ENCODE assay signal across 28 cellular contexts in the genomic region with DNA sequence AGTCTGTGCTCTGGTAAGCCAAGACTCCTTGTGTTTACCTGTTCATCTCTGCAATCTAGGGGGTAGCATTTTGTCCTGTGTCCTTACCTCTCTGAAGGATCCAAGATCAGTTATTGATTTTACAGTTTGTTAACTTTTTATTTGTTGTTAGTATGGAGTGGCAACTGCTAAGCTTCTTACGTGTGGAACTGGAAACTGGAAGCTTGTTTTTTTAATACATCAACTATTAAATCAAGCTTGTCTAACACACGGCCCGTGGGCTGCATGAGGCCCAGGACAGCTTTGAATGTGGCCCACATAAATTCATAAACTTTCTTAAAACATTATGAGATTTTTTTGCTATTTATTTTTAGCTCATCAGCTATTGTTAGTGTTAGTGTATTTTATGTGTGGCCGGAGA. TPM values are rescaled to one million over a fixed set of nuclear protein-coding genes. Genes with fewer than 3 reads are reported as not detected.
"Had no signal": no experiment of that assay in that cellular context is flagged by ENCODE, and none has a peak within 500 bp of the region (broad histone marks: within the 10 kb centered on the region; RNA-seq: fewer than 3 reads in every experiment).

No MANE protein-coding gene starts in this region.

- DNase-seq: activated CD4-positive, alpha-beta T cell treated with anti-CD3 and anti-CD28 coated beads for 4 hours; activated CD4-positive, alpha-beta T cell treated with anti-CD3 and anti-CD28 coated beads, Interleukin-2, amount 50 U/mL, for 4 hours; activated CD8-positive, alpha-beta memory T cell treated with anti-CD3 and anti-CD28 coated beads for 24 hours; activated effector memory CD4-positive, alpha-beta T cell treated with Interleukin-2 at 50 U/mL for 16 hours; activated naive CD4-positive, alpha-beta T cell treated with Interleukin-2 at 50 U/mL for 16 hours; adrenal gland; aorta; body of pancreas; cerebellar nuclear complex; colonic mucosa; effector CD8-positive, alpha-beta T cell; erythroblast; islet precursor cell; left lung; mucosa of descending colon; pancreas; psoas muscle; SK-N-SH; stimulated activated CD4-positive, alpha-beta T cell treated with anti-CD3 and anti-CD28 coated beads, Interleukin-15, amount 100 ng/mL, for 24 hours; stimulated activated naive CD4-positive, alpha-beta T cell had no signal

- H3K27ac Mint-ChIP-seq: activated naive CD8-positive, alpha-beta T cell; natural killer cell treated with Interleukin-12 subunit alpha and Interleukin-12 subunit beta and Interleukin-15 and Interleukin-18, amount 100 ng/mL, for 72 hours had no signal

- H3K27me3 ChIP-seq: adrenal gland, body of pancreas, colonic mucosa, gastroesophageal sphincter, hepatocyte, left lung, pancreas, right atrium auricular region, tibial nerve had no signal

- H3K27me3 Mint-ChIP-seq: activated naive CD8-positive, alpha-beta T cell; natural killer cell treated with Interleukin-12 subunit alpha and Interleukin-12 subunit beta and Interleukin-15 and Interleukin-18, amount 100 ng/mL, for 72 hours had no signal

- ATAC-seq: body of pancreas; gastroesophageal sphincter; left lung; mucosa of descending colon; natural killer cell treated with Interleukin-12 subunit alpha and Interleukin-12 subunit beta and Interleukin-15 and Interleukin-18, amount 100 ng/mL, for 72 hours had no signal

- H3K9me3 ChIP-seq: adrenal gland, body of pancreas, colonic mucosa, gastroesophageal sphincter, left lung, mucosa of descending colon, pancreas, psoas muscle, right atrium auricular region, SK-N-SH had no signal

- H3K9ac ChIP-seq: SK-N-SH had no signal

- H3K36me3 ChIP-seq: colonic mucosa, pancreas had no signal

- H3K4me1 ChIP-seq: colonic mucosa, tibial nerve had no signal

- H3K4me3 ChIP-seq: adrenal gland, body of pancreas, colonic mucosa, gastroesophageal sphincter, hepatocyte, left lung, mucosa of descending colon, pancreas, psoas muscle, right atrium auricular region, tibial nerve had no signal

- H3K9me3 Mint-ChIP-seq: natural killer cell treated with Interleukin-12 subunit alpha and Interleukin-12 subunit beta and Interleukin-15 and Interleukin-18, amount 100 ng/mL, for 72 hours had no signal

- H3K4me2 ChIP-seq: hepatocyte, SK-N-SH had no signal

- H3K27ac ChIP-seq: adrenal gland, colonic mucosa, gastroesophageal sphincter, hepatocyte, left lung, pancreas, psoas muscle, right atrium auricular region, tibial nerve had no signal

- FAIRE-seq: pancreas had no signal

- H3K4me3 Mint-ChIP-seq: activated naive CD8-positive, alpha-beta T cell; natural killer cell treated with Interleukin-12 subunit alpha and Interleukin-12 subunit beta and Interleukin-15 and Interleukin-18, amount 100 ng/mL, for 72 hours had no signal

- H2AFZ ChIP-seq: hepatocyte had no signal

RNA-seq across cellular contexts. Expression of a gene that starts 52.1 kb away (rescaled TPM):
- total RNA-seq: lung microvascular endothelial cell, myocyte, tibial nerve had no signal
